ENCODE assay signal across 14 cellular contexts in genomic region chr11:113763040-113763439, GRCh38. TPM values are rescaled to one million over a fixed set of nuclear protein-coding genes. Genes with fewer than 3 reads are reported as not detected.
"Had no signal": no experiment of that assay in that cellular context is flagged by ENCODE, and none has a peak within 500 bp of the region (broad histone marks: within the 10 kb centered on the region; RNA-seq: fewer than 3 reads in every experiment).

No MANE protein-coding gene starts in this region.

RNA-seq across cellular contexts. Expression of gene CLDN25, which starts 16.6 kb away (rescaled TPM):
- total RNA-seq: activated B cell treated with CpG ODN at 0.5 μM for 24 hours; activated CD4-positive, alpha-beta memory T cell treated with anti-CD3 and anti-CD28 coated beads for 36 hours; activated CD4-positive, alpha-beta memory T cell treated with anti-CD3 and anti-CD28 coated beads, Interleukin-2, amount 10 ng/mL, durations not matched to agents 7 days and 5 days; activated CD4-positive, alpha-beta T cell treated with anti-CD3 and anti-CD28 coated beads for 36 hours; activated CD4-positive, alpha-beta T cell treated with anti-CD3 and anti-CD28 coated beads, Interleukin-2, amount 10 ng/mL, durations not matched to agents 24 days and 14 days; activated CD4-positive, alpha-beta T cell treated with anti-CD3 and anti-CD28 coated beads, Interleukin-2, amount 10 ng/mL, durations not matched to agents 7 days and 5 days; activated CD8-positive, alpha-beta memory T cell treated with anti-CD3 and anti-CD28 coated beads for 36 hours; activated CD8-positive, alpha-beta memory T cell treated with anti-CD3 and anti-CD28 coated beads, Interleukin-2, amount 10 ng/mL, durations not matched to agents 7 days and 5 days; activated CD8-positive, alpha-beta T cell treated with anti-CD3 and anti-CD28 coated beads for 36 hours; activated CD8-positive, alpha-beta T cell treated with anti-CD3 and anti-CD28 coated beads, Interleukin-2, amount 10 ng/mL, durations not matched to agents 7 days and 5 days; T-helper 1 cell treated with Interleukin-12 subunit alpha and Interleukin-12 subunit beta and Interleukin-4 antibody, amounts not matched to agents 30 ng/mL and 1 ng/mL, for 36 hours; T-helper 17 cell; T-helper 2 cell treated with Interferon-gamma antibody and Interleukin-4, amounts not matched to agents 100 ng/mL and 5 ng/mL, for 36 hours; WTC11 had no signal
